ENCODE assay signal across 17 cellular contexts in the genomic region with DNA sequence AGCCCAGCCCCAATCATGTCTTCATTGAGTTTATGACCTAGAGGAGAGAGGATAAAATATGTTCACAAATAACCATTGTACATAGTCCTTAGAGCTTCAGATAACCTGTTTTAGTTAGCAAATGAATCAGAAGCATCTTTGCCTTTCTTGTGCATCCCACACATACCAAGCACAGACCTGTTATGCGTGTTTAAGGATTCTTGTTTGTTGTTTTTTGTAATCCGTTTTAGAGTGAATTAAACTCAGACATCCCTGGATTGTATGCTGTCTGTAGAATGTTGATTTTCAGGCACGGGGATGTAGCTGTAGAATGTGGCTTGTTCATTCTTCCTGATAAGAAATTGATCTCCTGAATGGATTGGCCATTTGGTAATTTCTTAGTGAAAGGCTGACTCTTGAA.
DNase-seq lines count a peak whose midpoint lies in the region; TF ChIP-seq lines count a peak whose summit lies in the region.
"Had no signal": no experiment of that assay in that cellular context is flagged by ENCODE, and none has a peak within 500 bp of the region (broad histone marks: within the 10 kb centered on the region; RNA-seq: fewer than 3 reads in every experiment).

No MANE protein-coding gene starts in this region.

- H3K27ac Mint-ChIP-seq in brain (peak overlapping the region in 3 of 5 experiments; percentile 1 to 92 (median 2)), mesothelial cell of epicardium (peak overlapping the region; percentile 6)
- no peak overlapping the region for H3K27ac Mint-ChIP-seq in activated CD4-positive, alpha-beta T cell treated with anti-CD3 and anti-CD28 coated beads, Interleukin-2, amount 10 ng/mL, durations not matched to agents 7 days and 5 days
- H3K27ac Mint-ChIP-seq: CD4-positive, alpha-beta T cell; CD8-positive, alpha-beta T cell had no signal

- H2BK120ac ChIP-seq in trophoblast cell (ENCODE audit: insufficient read depth, low read length, poor library complexity): no peak overlapping the region

- H3K4me3 ChIP-seq in trophoblast cell (ENCODE audit: low read depth, low read length): no peak overlapping the region
- H3K4me3 ChIP-seq: BLaER1 had no signal

- peaks cover 62% of the 10 kb centered on the region for H3K4me1 Mint-ChIP-seq in brain
- peaks cover 43% of the 10 kb centered on the region for H3K4me1 Mint-ChIP-seq in mesothelial cell of epicardium
- H3K4me1 Mint-ChIP-seq in activated CD4-positive, alpha-beta T cell treated with anti-CD3 and anti-CD28 coated beads, Interleukin-2, amount 10 ng/mL, durations not matched to agents 7 days and 5 days: no peaks in the 10 kb centered on the region

- H3K4ac ChIP-seq in trophoblast cell (ENCODE audit: low read depth, low read length): no peak overlapping the region

- no peak overlapping the region for H2AFZ ChIP-seq in trophoblast cell (ENCODE audit: insufficient read depth, low read length, poor library complexity)

- no CpG with 5 or more reads among the region's 3 CpGs for WGBS in trophoblast cell (ENCODE audit: extremely low coverage, insufficient coverage, insufficient read length)

- peaks cover 3 to 6% of the 10 kb centered on the region in 2 experiments for H3K36me3 ChIP-seq in trophoblast cell (ENCODE audit: control insufficient read depth in 1 of 2, insufficient read depth in 2 of 2, low read length in 2 of 2)
- H3K36me3 ChIP-seq: BE2C, BLaER1 had no signal

- H3K14ac ChIP-seq in trophoblast cell (ENCODE audit: low read length): no peak overlapping the region

- H3K9me3 Mint-ChIP-seq in brain: no peaks in the 10 kb centered on the region
- no peaks in the 10 kb centered on the region for H3K9me3 Mint-ChIP-seq in mesothelial cell of epicardium
- H3K9me3 Mint-ChIP-seq in activated CD4-positive, alpha-beta T cell treated with anti-CD3 and anti-CD28 coated beads, Interleukin-2, amount 10 ng/mL, durations not matched to agents 7 days and 5 days: no peaks in the 10 kb centered on the region
- H3K9me3 Mint-ChIP-seq: CD4-positive, alpha-beta T cell; CD8-positive, alpha-beta T cell had no signal

- H2BK5ac ChIP-seq in trophoblast cell (ENCODE audit: low read depth, low read length, poor library complexity): no peak overlapping the region

- no peaks in the 10 kb centered on the region for H3K27me3 ChIP-seq in trophoblast cell (ENCODE audit: insufficient read depth, low read length)
- H3K27me3 ChIP-seq: BE2C, BLaER1 had no signal

- H2BK12ac ChIP-seq in trophoblast cell (ENCODE audit: low read length): no peak overlapping the region

- H3K18ac ChIP-seq in trophoblast cell (ENCODE audit: low read length): no peak overlapping the region

- H3K27ac ChIP-seq in trophoblast cell (ENCODE audit: low read depth, low read length): no peak overlapping the region
- H3K27ac ChIP-seq: BLaER1, C4-2B had no signal

- no peak overlapping the region for H4K8ac ChIP-seq in trophoblast cell (ENCODE audit: low read depth, low read length)

- DNase-seq in mesothelial cell of epicardium (ENCODE audit: low spot score in 2 of 2, unreplicated experiment in 2 of 2) (no peak), trophoblast cell (peak; percentile 70 to 95), putamen (ENCODE audit: low spot score) (no peak), C1 segment of cervical spinal cord (lab: John Stamatoyannopoulos, UW) (no peak)
- no peak for DNase-seq in activated CD4-positive, alpha-beta T cell treated with anti-CD3 and anti-CD28 coated beads, Interleukin-2, amount 10 ng/mL, durations not matched to agents 7 days and 5 days
- DNase-seq: 8988T; ACHN; BE2C; Caco-2; Calu3; CD4-positive, alpha-beta T cell; CD8-positive, alpha-beta T cell; DMS79 treated with DMSO at 0.1 percent for 48 hours; GF-D8 had no signal

- no peaks in the 10 kb centered on the region for H3K79me1 ChIP-seq in trophoblast cell (ENCODE audit: low read length)

- no peaks in the 10 kb centered on the region for H3K79me2 ChIP-seq in trophoblast cell (ENCODE audit: control insufficient read depth, insufficient read depth, low read length, poor library complexity)

- no peak overlapping the region for H4K12ac ChIP-seq in trophoblast cell (ENCODE audit: low read depth, low read length)

- TF ChIP-seq CTCF in brain (conservative IDR thresholded peaks at IDR 0.05) (no peak), mesothelial cell of epicardium (IDR thresholded peaks at IDR 0.05; ENCODE audit: unreplicated experiment) (no peak)

- H3K4me2 ChIP-seq in trophoblast cell (ENCODE audit: low read length): no peak overlapping the region
- H3K4me2 ChIP-seq: BLaER1 had no signal

- no peaks in the 10 kb centered on the region for H3K9me3 ChIP-seq in trophoblast cell (ENCODE audit: insufficient read depth, low read depth, low read length)
- H3K9me3 ChIP-seq: BE2C, BLaER1, Caco-2 had no signal

- no peak overlapping the region for H3K9ac ChIP-seq in trophoblast cell (ENCODE audit: low read length)
- H3K9ac ChIP-seq: BLaER1 had no signal

- no peaks in the 10 kb centered on the region for H3K4me1 ChIP-seq in trophoblast cell (ENCODE audit: control insufficient read depth in 1 of 2, insufficient read depth in 2 of 2, low read length in 2 of 2)
- H3K4me1 ChIP-seq: BLaER1 had no signal

- H3K36me3 Mint-ChIP-seq in brain: peaks cover 18% of the 10 kb centered on the region
- H3K36me3 Mint-ChIP-seq in mesothelial cell of epicardium: peaks cover 3% of the 10 kb centered on the region
- H3K36me3 Mint-ChIP-seq in activated CD4-positive, alpha-beta T cell treated with anti-CD3 and anti-CD28 coated beads, Interleukin-2, amount 10 ng/mL, durations not matched to agents 7 days and 5 days (ENCODE audit: low read depth): no peaks in the 10 kb centered on the region
- H3K36me3 Mint-ChIP-seq: CD8-positive, alpha-beta T cell had no signal

- H3K27me3 Mint-ChIP-seq in brain: no peaks in the 10 kb centered on the region
- no peaks in the 10 kb centered on the region for H3K27me3 Mint-ChIP-seq in mesothelial cell of epicardium (ENCODE audit: low read depth)
- no peaks in the 10 kb centered on the region for H3K27me3 Mint-ChIP-seq in activated CD4-positive, alpha-beta T cell treated with anti-CD3 and anti-CD28 coated beads, Interleukin-2, amount 10 ng/mL, durations not matched to agents 7 days and 5 days
- H3K27me3 Mint-ChIP-seq: CD4-positive, alpha-beta T cell had no signal

- no peak overlapping the region for H3K23ac ChIP-seq in trophoblast cell (ENCODE audit: low read length)

- no peak overlapping the region for H4K91ac ChIP-seq in trophoblast cell (ENCODE audit: low read depth, low read length)

- CTCF ChIA-PET in activated CD4-positive, alpha-beta T cell treated with anti-CD3 and anti-CD28 coated beads, Interleukin-2, amount 10 ng/mL, durations not matched to agents 7 days and 5 days (lab: Charles Lee): no interaction called here

- POLR2A ChIA-PET in activated CD4-positive, alpha-beta T cell treated with anti-CD3 and anti-CD28 coated beads, Interleukin-2, amount 10 ng/mL, durations not matched to agents 7 days and 5 days (lab: Charles Lee): no interaction called here

- H3K4me3 Mint-ChIP-seq in brain: no peak overlapping the region
- no peak overlapping the region for H3K4me3 Mint-ChIP-seq in mesothelial cell of epicardium
- H3K4me3 Mint-ChIP-seq in activated CD4-positive, alpha-beta T cell treated with anti-CD3 and anti-CD28 coated beads, Interleukin-2, amount 10 ng/mL, durations not matched to agents 7 days and 5 days: no peak overlapping the region
- H3K4me3 Mint-ChIP-seq: CD4-positive, alpha-beta T cell; CD8-positive, alpha-beta T cell had no signal

- H2AK5ac ChIP-seq in trophoblast cell (ENCODE audit: low read length): no peak overlapping the region

Comparison
In these comparisons a context has a peak if more than half of its experiments do, and no peak if none do; other contexts are left out.
1. DNase-seq: peak in trophoblast cell (2 of 2); none in mesothelial cell of epicardium (0 of 2), putamen (single experiment), activated CD4-positive, alpha-beta T cell treated with anti-CD3 and anti-CD28 coated beads, Interleukin-2, amount 10 ng/mL, durations not matched to agents 7 days and 5 days (single experiment) and C1 segment of cervical spinal cord (0 of 14).